Comparison of ENCODE assay signal across 7 cellular contexts in genomic region chr12:115837220-115837619, GRCh38.
"Had no signal": no experiment of that assay in that cellular context is flagged by ENCODE, and none has a peak within 500 bp of the region (broad histone marks: within the 10 kb centered on the region; RNA-seq: fewer than 3 reads in every experiment).

No MANE protein-coding gene starts in this region.

- FAIRE-seq: HepG2, HTR-8/SVneo had no signal

- H3K4me1 Mint-ChIP-seq: IgD-negative memory B cell had no signal

- H3K27ac ChIP-seq: HL-60 had no signal

- H3K36me3 Mint-ChIP-seq: IgD-negative memory B cell had no signal

- H3K4me3 Mint-ChIP-seq: IgD-negative memory B cell had no signal

- ATAC-seq: HepG2 had no signal

- DNase-seq: IMR-90, KBM-7, KG1 had no signal
